ENCODE assay signal across 1 cellular context in genomic region chr3:41888368-41889076, GRCh38.
TF ChIP-seq lines count a peak whose summit lies in the region.

No MANE protein-coding gene starts in this region.

TF ChIP-seq in HCT116, 20 proteins besides CTCF, POLR2A, EP300 and RAD21 (continued from another document):
- TF ChIP-seq ATF3 (IDR thresholded peaks at IDR 0.05): no peak
- no peak for TF ChIP-seq EZH2phosphoT487 (IDR thresholded peaks at IDR 0.05; ENCODE audit: borderline replicate concordance)
- no peak for TF ChIP-seq CEBPB (IDR thresholded peaks at IDR 0.05; ENCODE audit: low read depth)
- TF ChIP-seq YY1 (IDR thresholded peaks at IDR 0.05; ENCODE audit: extremely low read depth, insufficient replicate concordance, low read depth, low read length): no peak
- TF ChIP-seq, protein P1, sequence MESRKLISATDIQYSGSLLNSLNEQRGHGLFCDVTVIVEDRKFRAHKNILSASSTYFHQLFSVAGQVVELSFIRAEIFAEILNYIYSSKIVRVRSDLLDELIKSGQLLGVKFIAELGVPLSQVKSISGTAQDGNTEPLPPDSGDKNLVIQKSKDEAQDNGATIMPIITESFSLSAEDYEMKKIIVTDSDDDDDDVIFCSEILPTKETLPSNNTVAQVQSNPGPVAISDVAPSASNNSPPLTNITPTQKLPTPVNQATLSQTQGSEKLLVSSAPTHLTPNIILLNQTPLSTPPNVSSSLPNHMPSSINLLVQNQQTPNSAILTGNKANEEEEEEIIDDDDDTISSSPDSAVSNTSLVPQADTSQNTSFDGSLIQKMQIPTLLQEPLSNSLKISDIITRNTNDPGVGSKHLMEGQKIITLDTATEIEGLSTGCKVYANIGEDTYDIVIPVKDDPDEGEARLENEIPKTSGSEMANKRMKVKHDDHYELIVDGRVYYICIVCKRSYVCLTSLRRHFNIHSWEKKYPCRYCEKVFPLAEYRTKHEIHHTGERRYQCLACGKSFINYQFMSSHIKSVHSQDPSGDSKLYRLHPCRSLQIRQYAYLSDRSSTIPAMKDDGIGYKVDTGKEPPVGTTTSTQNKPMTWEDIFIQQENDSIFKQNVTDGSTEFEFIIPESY (IDR thresholded peaks at IDR 0.05; ENCODE audit: extremely low read depth, insufficient replicate concordance, low read length): no peak
- no peak for TF ChIP-seq FOSL1 (IDR thresholded peaks at IDR 0.05; ENCODE audit: low read depth)
- no peak for TF ChIP-seq ZNF274 (IDR thresholded peaks at IDR 0.05; ENCODE audit: low read depth, low read length)
- no peak for TF ChIP-seq TCF7L2 (IDR thresholded peaks at IDR 0.05; ENCODE audit: borderline replicate concordance, extremely low read depth, insufficient read depth, insufficient read length)
- TF ChIP-seq CBX3 (IDR thresholded peaks at IDR 0.05; ENCODE audit: low read depth): no peak
